ENCODE assay signal across 1 cellular context in genomic region chr10:69911571-69912528, GRCh38.
TF ChIP-seq lines count a peak whose summit lies in the region.

No MANE protein-coding gene starts in this region.

TF ChIP-seq in endothelial cell of umbilical vein, 7 proteins besides CTCF, POLR2A, EP300 and RAD21:
- TF ChIP-seq POLR2AphosphoS5 (IDR thresholded peaks at IDR 0.05; ENCODE audit: insufficient read depth, low read depth, low read length) (no peak), FOS (IDR thresholded peaks at IDR 0.05; ENCODE audit: borderline replicate concordance, insufficient read depth, low read length) (no peak), GATA2 (IDR thresholded peaks at IDR 0.05; ENCODE audit: insufficient read depth, insufficient read length, low read depth, low read length) (no peak), JUN (IDR thresholded peaks at IDR 0.05; ENCODE audit: borderline replicate concordance, insufficient read depth, insufficient read length, low read depth) (no peak), EZH2 (IDR thresholded peaks at IDR 0.05; ENCODE audit: borderline replicate concordance, low read depth, low read length, severe bottlenecking) (no peak), MYC (IDR thresholded peaks at IDR 0.05; ENCODE audit: low read depth, low read length) (no peak)
- TF ChIP-seq, protein P1, sequence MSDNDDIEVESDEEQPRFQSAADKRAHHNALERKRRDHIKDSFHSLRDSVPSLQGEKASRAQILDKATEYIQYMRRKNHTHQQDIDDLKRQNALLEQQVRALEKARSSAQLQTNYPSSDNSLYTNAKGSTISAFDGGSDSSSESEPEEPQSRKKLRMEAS (IDR thresholded peaks at IDR 0.05; ENCODE audit: insufficient read depth, insufficient read length) = no peak
